In the genomic region with DNA sequence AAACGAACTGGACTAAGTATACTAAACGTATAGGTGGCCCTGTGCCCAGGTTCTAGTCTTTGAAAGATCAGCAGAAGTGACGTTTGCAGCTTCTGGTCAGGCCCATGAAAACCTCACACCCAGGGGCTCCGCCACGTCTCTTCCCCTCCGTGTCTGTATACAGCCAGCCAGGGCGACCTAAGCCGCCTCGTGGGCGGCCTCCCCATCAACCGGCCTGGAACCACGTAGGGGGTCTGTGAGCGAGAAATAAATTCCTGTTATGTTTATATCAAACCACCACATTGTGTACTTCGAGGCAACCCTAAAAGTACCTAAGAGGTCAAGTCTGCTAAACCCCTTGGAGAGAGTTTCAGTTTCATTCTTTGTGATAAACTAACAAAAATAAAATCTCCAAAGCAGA, we compare ENCODE assay signal across 12 cellular contexts. TPM values are rescaled to one million over a fixed set of nuclear protein-coding genes. Genes with fewer than 3 reads are reported as not detected.
DNase-seq lines count a peak whose midpoint lies in the region; ATAC-seq and TF ChIP-seq lines count a peak whose summit lies in the region.
"Had no signal": no experiment of that assay in that cellular context is flagged by ENCODE, and none has a peak within 500 bp of the region (broad histone marks: within the 10 kb centered on the region; RNA-seq: fewer than 3 reads in every experiment).

No MANE protein-coding gene starts in this region.

- intact Hi-C loops in sciatic nerve (cut with DNase I): no loop called here

- peak in 1 of 2 donors; percentile 10 for ATAC-seq in CD4-positive, CD25-positive, alpha-beta regulatory T cell (ENCODE audit: low read depth in 2 of 2)
- peak; percentile 21 for ATAC-seq in sciatic nerve

- peaks cover 12% of the 10 kb centered on the region for H3K4me1 ChIP-seq in CD4-positive, CD25-positive, alpha-beta regulatory T cell (ENCODE audit: control insufficient read depth, insufficient read depth, low read length, poor library complexity, severe bottlenecking)
- H3K4me1 ChIP-seq in Peyer's patch (peaks cover 0 to 32% (median 14%) of the 10 kb centered on the region in 4 donors), esophagus (ENCODE audit: control insufficient read depth in 2 of 2, insufficient read depth in 2 of 2, low read length in 1 of 2) (peaks cover 0 to 16% of the 10 kb centered on the region in 2 donors)

- H3K9me3 ChIP-seq in CD4-positive, CD25-positive, alpha-beta regulatory T cell (ENCODE audit: control insufficient read depth in 2 of 2, low read length in 2 of 2): no peaks in the 10 kb centered on the region
- H3K9me3 ChIP-seq in Peyer's patch (no peaks in the 10 kb centered on the region), esophagus (ENCODE audit: control insufficient read depth in 2 of 2, insufficient read depth in 1 of 2, low read depth in 1 of 2, low read length in 1 of 2) (no peaks in the 10 kb centered on the region)
- H3K9me3 ChIP-seq: Caco-2 had no signal

- H3K4me3 ChIP-seq in CD4-positive, CD25-positive, alpha-beta regulatory T cell (ENCODE audit: low read depth, low read length): peak overlapping the region; percentile 33
- H3K4me3 ChIP-seq in Peyer's patch (no peak overlapping the region), esophagus (ENCODE audit: low read depth in 1 of 2, low read length in 2 of 2) (no peak overlapping the region)

- peak overlapping the region in 1 of 3 donors; percentile 44 for H3K27ac Mint-ChIP-seq in CD4-positive, CD25-positive, alpha-beta regulatory T cell

- H3K4me1 Mint-ChIP-seq in CD4-positive, CD25-positive, alpha-beta regulatory T cell: peaks cover 5 to 27% (median 13%) of the 10 kb centered on the region in 4 donors

- H3K27ac ChIP-seq in CD4-positive, CD25-positive, alpha-beta regulatory T cell (ENCODE audit: insufficient read depth, low read length, poor library complexity, severe bottlenecking): no peak overlapping the region
- H3K27ac ChIP-seq in Peyer's patch (peak overlapping the region; percentile 59 to 80 (median 72)), esophagus (ENCODE audit: low read depth in 2 of 2, low read length in 1 of 2) (peak overlapping the region; percentile 47 to 64)

- 60 to 72% methylated on average over 14 of the region's 14 CpGs for WGBS in esophagus, 2 donors

- no peak for DNase-seq in CD4-positive, CD25-positive, alpha-beta regulatory T cell
- DNase-seq in Peyer's patch (no peak), sciatic nerve (ENCODE audit: low spot score) (no peak), NCI-H1092 (lab: John Stamatoyannopoulos, UW) (no peak), HuH-7.5 (ENCODE audit: low spot score) (no peak), glomerular visceral epithelial cell (ENCODE audit: extremely low spot score) (no peak), C1 segment of cervical spinal cord (lab: John Stamatoyannopoulos, UW) (no peak)
- DNase-seq: Caco-2; effector CD4-positive, alpha-beta T cell; MV-4-11 had no signal

- H3K9me3 Mint-ChIP-seq in CD4-positive, CD25-positive, alpha-beta regulatory T cell: no peaks in the 10 kb centered on the region

- H3K36me3 ChIP-seq in CD4-positive, CD25-positive, alpha-beta regulatory T cell (ENCODE audit: control insufficient read depth, insufficient read depth, low read length): no peaks in the 10 kb centered on the region
- H3K36me3 ChIP-seq in Peyer's patch (no peaks in the 10 kb centered on the region), esophagus (ENCODE audit: control insufficient read depth in 2 of 2, insufficient read depth in 2 of 2, low read length in 1 of 2) (peaks cover 0 to 3% of the 10 kb centered on the region in 2 donors)

- H3K4me3 Mint-ChIP-seq in CD4-positive, CD25-positive, alpha-beta regulatory T cell: peak overlapping the region in 2 of 4 donors; percentile 39 to 76

- no peaks in the 10 kb centered on the region for H3K27me3 Mint-ChIP-seq in CD4-positive, CD25-positive, alpha-beta regulatory T cell

- H3K27me3 ChIP-seq in CD4-positive, CD25-positive, alpha-beta regulatory T cell (ENCODE audit: control insufficient read depth, insufficient read depth, low read length): no peaks in the 10 kb centered on the region
- H3K27me3 ChIP-seq in Peyer's patch (no peaks in the 10 kb centered on the region), esophagus (ENCODE audit: control insufficient read depth in 1 of 2, insufficient read depth in 2 of 2, low read length in 2 of 2) (no peaks in the 10 kb centered on the region)

- H3K36me3 Mint-ChIP-seq in CD4-positive, CD25-positive, alpha-beta regulatory T cell: no peaks in the 10 kb centered on the region

- TF ChIP-seq POLR2A in Peyer's patch (IDR thresholded peaks at IDR 0.05): no peak

- TF ChIP-seq CTCF in Peyer's patch (IDR thresholded peaks at IDR 0.05): no peak

RNA-seq across cellular contexts. Expression of gene TK1, which starts 6.8 kb away (rescaled TPM):
- total RNA-seq in CD4-positive, CD25-positive, alpha-beta regulatory T cell: 3.2 TPM
- 10 to 100 TPM; 12.4 to 33.8 (median 15.0) TPM for polyA plus RNA-seq in CD4-positive, CD25-positive, alpha-beta regulatory T cell
- total RNA-seq in Peyer's patch: 10 to 100 TPM in 2 of 4 donors, 1 to 10 TPM in 2; 6.2 to 46.2 (median 10.1) TPM
- polyA plus RNA-seq in esophagus: 10 to 100 TPM; 16.9 to 37.4 TPM
- total RNA-seq in sciatic nerve: 1.8 TPM

RNA-seq across cellular contexts. Expression of gene AFMID, which starts 7.1 kb away (rescaled TPM):
- total RNA-seq in CD4-positive, CD25-positive, alpha-beta regulatory T cell: 3.5 TPM
- polyA plus RNA-seq in CD4-positive, CD25-positive, alpha-beta regulatory T cell: 1 to 10 TPM; 1.8 to 5.5 (median 2.6) TPM
- total RNA-seq in Peyer's patch (10 to 100 TPM; 28.2 to 98.2 (median 51.7) TPM), sciatic nerve (33.6 TPM)
- polyA plus RNA-seq in esophagus: 10 to 100 TPM; 18.4 to 20.7 TPM

RNA-seq across cellular contexts. Expression of gene SYNGR2, which starts 11.7 kb away (rescaled TPM):
- 58.5 TPM for total RNA-seq in CD4-positive, CD25-positive, alpha-beta regulatory T cell
- polyA plus RNA-seq in CD4-positive, CD25-positive, alpha-beta regulatory T cell: 100 to 1,000 TPM; 156 to 180 (median 170) TPM
- total RNA-seq in Peyer's patch (10 to 100 TPM; 51.2 to 87.2 (median 77.3) TPM), sciatic nerve (73.6 TPM)
- polyA plus RNA-seq in esophagus: 10 to 100 TPM; 52.3 to 96.4 TPM

RNA-seq across cellular contexts. Expression of gene C17orf99, which starts 33.9 kb away (rescaled TPM):
- not detected for total RNA-seq in CD4-positive, CD25-positive, alpha-beta regulatory T cell
- polyA plus RNA-seq in CD4-positive, CD25-positive, alpha-beta regulatory T cell: not detected
- total RNA-seq in Peyer's patch: 1 to 10 TPM in 1 of 4 donors, not detected in 3; 1.6 TPM
- polyA plus RNA-seq in esophagus: under 1 TPM; 0.12 to 0.27 TPM
- 0.71 TPM for total RNA-seq in sciatic nerve
- total RNA-seq: Caco-2; T-helper 2 cell treated with Interferon-gamma antibody and Interleukin-4, amounts not matched to agents 100 ng/mL and 5 ng/mL, for 36 hours had no signal

RNA-seq across cellular contexts. Expression of gene BIRC5, which starts 34.0 kb away (rescaled TPM):
- total RNA-seq in CD4-positive, CD25-positive, alpha-beta regulatory T cell: 2.7 TPM
- 10 to 100 TPM in 1 of 4 donors, 1 to 10 TPM in 3; 2.8 to 11.5 (median 7.5) TPM for polyA plus RNA-seq in CD4-positive, CD25-positive, alpha-beta regulatory T cell
- total RNA-seq in Peyer's patch (1 to 10 TPM; 2.4 to 6.5 (median 5.7) TPM), sciatic nerve (1.4 TPM)
- polyA plus RNA-seq in esophagus: 10 to 100 TPM in 1 of 2 donors, 1 to 10 TPM in 1; 8.0 to 17.6 TPM
